In genomic region chr12:121796855-121797751, GRCh38 we compare ENCODE assay signal across 8 cellular contexts. TPM values are rescaled to one million over a fixed set of nuclear protein-coding genes. Genes with fewer than 3 reads are reported as not detected.
DNase-seq lines count a peak whose midpoint lies in the region; ATAC-seq and TF ChIP-seq lines count a peak whose summit lies in the region.

No MANE protein-coding gene starts in this region.

- H3K27ac ChIP-seq in right lobe of liver = peak overlapping the region; percentile 57 to 100 (median 100)
- peak overlapping the region; percentile 84 for H3K27ac ChIP-seq in stomach smooth muscle (ENCODE audit: low read length)

- peaks cover 49 to 50% of the 10 kb centered on the region in 2 donors for H3K4me1 Mint-ChIP-seq in effector memory CD8-positive, alpha-beta T cell (ENCODE audit: low read depth in 2 of 2)

- 12% methylated on average over 14 of the region's 39 CpGs for WGBS in right lobe of liver (ENCODE audit: insufficient coverage, low coverage, low lambda C conversion rate, missing lambda C conversion rate)

- H3K9me3 ChIP-seq in right lobe of liver (no peaks in the 10 kb centered on the region), stomach smooth muscle (ENCODE audit: control insufficient read depth in 2 of 2, low read length in 2 of 2) (no peaks in the 10 kb centered on the region)

- peak overlapping the region in 1 of 2 donors; percentile 42 for H3K9ac ChIP-seq in stomach smooth muscle (ENCODE audit: low read length in 2 of 2)

- intact Hi-C loops in right lobe of liver (cut with DNase I) = no loop called here

- H3K27me3 Mint-ChIP-seq in effector memory CD8-positive, alpha-beta T cell = no peaks in the 10 kb centered on the region

- H3K27me3 ChIP-seq in right lobe of liver = no peaks in the 10 kb centered on the region
- no peaks in the 10 kb centered on the region for H3K27me3 ChIP-seq in stomach smooth muscle (ENCODE audit: control insufficient read depth in 1 of 2, insufficient read depth in 2 of 2, low read length in 2 of 2)

- peak; percentile 88 for DNase-seq in AG10803 (ENCODE audit: low read depth)
- DNase-seq in HT-29 (ENCODE audit: low spot score) = peak; percentile 97
- DNase-seq in SHP77 (lab: John Stamatoyannopoulos, UW) = peak; percentile 93 to 98
- no peak for DNase-seq in effector memory CD8-positive, alpha-beta T cell
- peak; percentile 99 for DNase-seq in right lobe of liver

- H3K36me3 ChIP-seq in right lobe of liver = peaks cover 0 to 4% (median 0%) of the 10 kb centered on the region in 4 donors
- peaks cover 0 to 2% of the 10 kb centered on the region in 2 donors for H3K36me3 ChIP-seq in stomach smooth muscle (ENCODE audit: control insufficient read depth in 2 of 2, insufficient read depth in 2 of 2, low read length in 2 of 2)

- no peaks in the 10 kb centered on the region for H3K9me3 Mint-ChIP-seq in effector memory CD8-positive, alpha-beta T cell

- peak overlapping the region; percentile 57 to 83 for H3K4me3 Mint-ChIP-seq in effector memory CD8-positive, alpha-beta T cell

- TF ChIP-seq CTCF in AG10803 (conservative IDR thresholded peaks at IDR 0.05; ENCODE audit: low read length) (peak; percentile 36), right lobe of liver (IDR thresholded peaks at IDR 0.05) (peak; percentile 40 to 54 (median 52))

- H3K27ac Mint-ChIP-seq in effector memory CD8-positive, alpha-beta T cell = peak overlapping the region; percentile 30 to 82

- H3K36me3 Mint-ChIP-seq in effector memory CD8-positive, alpha-beta T cell (ENCODE audit: insufficient read depth) = peaks cover 74% of the 10 kb centered on the region

- H3K4me1 ChIP-seq in right lobe of liver = peaks cover 0 to 56% (median 13%) of the 10 kb centered on the region in 4 donors
- H3K4me1 ChIP-seq in stomach smooth muscle (ENCODE audit: control insufficient read depth, insufficient read depth, low read length) = peaks cover 84% of the 10 kb centered on the region

- H3K4me3 ChIP-seq in AG10803 (ENCODE audit: low read length) (peak overlapping the region; percentile 66), right lobe of liver (peak overlapping the region; percentile 53 to 67 (median 65)), stomach smooth muscle (ENCODE audit: low read length in 2 of 2) (peak overlapping the region; percentile 18 to 68)

- peak; percentile 61 for TF ChIP-seq POLR2A in right lobe of liver (IDR thresholded peaks at IDR 0.05)

- no peak for ATAC-seq in effector memory CD8-positive, alpha-beta T cell (replicated peaks)
- ATAC-seq in right lobe of liver (peak; percentile 57 to 77 (median 64)), HG02678 (IDR thresholded peaks at IDR 0.05; ENCODE audit: unreplicated experiment) (no peak), GM19395 (IDR thresholded peaks at IDR 0.05; ENCODE audit: unreplicated experiment) (no peak)

RNA-seq across cellular contexts. Expression of gene RHOF, which starts 3.6 kb away (rescaled TPM):
- total RNA-seq in HT-29 (2014; rRNA removed; shearing (Covaris generic)) = 35.1 and 37.2 TPM in 2 replicates
- total RNA-seq in right lobe of liver = 10 to 100 TPM in 2 of 6 experiments, 1 to 10 TPM in 4; 3.7 to 16.2 (median 5.0) TPM

RNA-seq across cellular contexts. Expression of gene SETD1B, which starts 6.7 kb away (rescaled TPM):
- total RNA-seq in HT-29 (2014; rRNA removed; shearing (Covaris generic)) = 7.2 and 7.7 TPM in 2 replicates
- 10 to 100 TPM in 3 of 6 experiments, 1 to 10 TPM in 3; 3.7 to 20.0 (median 9.3) TPM for total RNA-seq in right lobe of liver

Comparison
In these comparisons a context has a peak if more than half of its experiments do, and no peak if none do; other contexts are left out.
1. DNase-seq: peak in AG10803 (single experiment), HT-29 (single experiment), SHP77 (2 of 2) and right lobe of liver (3 of 3); none in effector memory CD8-positive, alpha-beta T cell (0 of 3).
2. ATAC-seq: peak in right lobe of liver (4 of 4); none in effector memory CD8-positive, alpha-beta T cell (single experiment), HG02678 (single experiment) and GM19395 (single experiment).
3. Peak in every context shown above with its lines, with median percentiles within 50 percentile points of each other: H3K4me3 ChIP-seq.